In genomic region chr7:46687203-46687602, GRCh38 we compare ENCODE assay signal across 10 cellular contexts.
"Had no signal": no experiment of that assay in that cellular context is flagged by ENCODE, and none has a peak within 500 bp of the region (broad histone marks: within the 10 kb centered on the region; RNA-seq: fewer than 3 reads in every experiment).

No MANE protein-coding gene starts in this region.

- H3K9ac ChIP-seq: KMS-11 had no signal

- DNase-seq: H7, HFFc6, KBM-7 had no signal

- H2AFZ ChIP-seq: GM23338 had no signal

- H3K4me3 Mint-ChIP-seq: GM23338, HFFc6, IgD-negative memory B cell had no signal

- H3K9me3 Mint-ChIP-seq: GM23338, HFFc6 had no signal

- H3K4me1 ChIP-seq: HAP-1 had no signal

- H3K36me3 Mint-ChIP-seq: IgD-negative memory B cell had no signal

- H3K9me3 ChIP-seq: HAP-1 had no signal

- ATAC-seq: GM23338, HCT116 had no signal

- H3K27ac Mint-ChIP-seq: GM23338, HFFc6, IgD-negative memory B cell had no signal

- H3K27ac ChIP-seq: HL-60, KMS-11 had no signal

- H3K4me1 Mint-ChIP-seq: GM23338, IgD-negative memory B cell had no signal

- H3K4me3 ChIP-seq: GM23338, HAP-1 had no signal

- H3K36me3 ChIP-seq: HAP-1 had no signal

- FAIRE-seq: H1 had no signal

- H3K4me2 ChIP-seq: GM23338, KMS-11 had no signal
